23 cellular contexts compared by ENCODE assay signal in genomic region chr3:197222816-197223419, GRCh38.
DNase-seq lines count a peak whose midpoint lies in the region; ATAC-seq, FAIRE-seq and TF ChIP-seq lines count a peak whose summit lies in the region.
"Had no signal": no experiment of that assay in that cellular context is flagged by ENCODE, and none has a peak within 500 bp of the region (broad histone marks: within the 10 kb centered on the region; RNA-seq: fewer than 3 reads in every experiment).

No MANE protein-coding gene starts in this region.

- H3K9me3 Mint-ChIP-seq in activated CD4-positive, alpha-beta T cell treated with anti-CD3 and anti-CD28 coated beads, Interleukin-2, amount 10 ng/mL, durations not matched to agents 24 days and 14 days, result no peaks in the 10 kb centered on the region
- no peaks in the 10 kb centered on the region for H3K9me3 Mint-ChIP-seq in activated CD4-positive, alpha-beta T cell treated with anti-CD3 and anti-CD28 coated beads, Interleukin-2, amount 10 ng/mL, durations not matched to agents 7 days and 5 days
- H3K9me3 Mint-ChIP-seq in endothelial cell (ENCODE audit: unreplicated experiment) (no peaks in the 10 kb centered on the region), immature natural killer cell (no peaks in the 10 kb centered on the region)

- ATAC-seq in GM12878, result peak; percentile 73
- ATAC-seq: PC-3 had no signal

- H3K9me3 ChIP-seq in GM12878 (replicated peaks; ENCODE audit: control insufficient read depth, insufficient read depth, low read length), result no peaks in the 10 kb centered on the region
- H3K9me3 ChIP-seq in left ventricle myocardium inferior (replicated peaks), result no peaks in the 10 kb centered on the region
- no peaks in the 10 kb centered on the region for H3K9me3 ChIP-seq in subcutaneous abdominal adipose tissue (ENCODE audit: control insufficient read depth in 5 of 5, low read length in 5 of 5)
- no peaks in the 10 kb centered on the region for H3K9me3 ChIP-seq in smooth muscle cell (replicated peaks; ENCODE audit: low read depth)
- H3K9me3 ChIP-seq: BLaER1, pancreas, SJSA1, suprapubic skin had no signal

- TF ChIP-seq POLR2A in GM12878 (IDR thresholded peaks at IDR 0.05; ENCODE audit: low read depth, low read length), result no peak

- BruUV-seq in GM12878 (replicated peaks; lab: Mats Ljungman, UMichigan), result no TSS peak

- H3K4me1 ChIP-seq in GM12878 (ENCODE audit: control insufficient read depth, insufficient read depth, low read length), result peaks cover 3% of the 10 kb centered on the region; the same call in 1 of the 2 replicates
- H3K4me1 ChIP-seq in left ventricle myocardium inferior, result peaks cover 59% of the 10 kb centered on the region
- peaks cover 3 to 47% (median 24%) of the 10 kb centered on the region in 5 donors for H3K4me1 ChIP-seq in subcutaneous abdominal adipose tissue (ENCODE audit: control insufficient read depth in 5 of 5, insufficient read depth in 5 of 5, low read length in 5 of 5)
- peaks cover 6% of the 10 kb centered on the region for H3K4me1 ChIP-seq in smooth muscle cell (ENCODE audit: low read depth)

- H3K27me3 ChIP-seq in GM12878 (replicated peaks in 1 of 2; ENCODE audit: control insufficient read depth in 2 of 2, insufficient read depth in 2 of 2, low read length in 1 of 2) (no peaks in the 10 kb centered on the region), left ventricle myocardium inferior (ENCODE audit: low read depth) (no peaks in the 10 kb centered on the region), subcutaneous abdominal adipose tissue (ENCODE audit: control insufficient read depth in 5 of 5, insufficient read depth in 4 of 5, low read length in 5 of 5) (no peaks in the 10 kb centered on the region), smooth muscle cell (ENCODE audit: low read depth) (no peaks in the 10 kb centered on the region)
- H3K27me3 ChIP-seq: BLaER1, pancreas, SJSA1, suprapubic skin had no signal

- no peak overlapping the region for H3K4me3 Mint-ChIP-seq in activated CD4-positive, alpha-beta T cell treated with anti-CD3 and anti-CD28 coated beads, Interleukin-2, amount 10 ng/mL, durations not matched to agents 24 days and 14 days
- no peak overlapping the region for H3K4me3 Mint-ChIP-seq in activated CD4-positive, alpha-beta T cell treated with anti-CD3 and anti-CD28 coated beads, Interleukin-2, amount 10 ng/mL, durations not matched to agents 7 days and 5 days
- H3K4me3 Mint-ChIP-seq in endothelial cell (ENCODE audit: unreplicated experiment), result no peak overlapping the region
- no peak overlapping the region for H3K4me3 Mint-ChIP-seq in immature natural killer cell

- H3K4me3 ChIP-seq in GM12878 (no peak overlapping the region), left ventricle myocardium inferior (no peak overlapping the region), subcutaneous abdominal adipose tissue (ENCODE audit: low read depth in 1 of 5, low read length in 5 of 5) (peak overlapping the region in 2 of 5 donors; percentile 10 to 25), smooth muscle cell (no peak overlapping the region)
- H3K4me3 ChIP-seq: BLaER1, pancreas, SJSA1, suprapubic skin had no signal

- WGBS in GM12878 (ENCODE audit: insufficient coverage, insufficient replicate concordance, low lambda C conversion rate, missing lambda C conversion rate), result 70% methylated on average over 6 of the region's 6 CpGs
- 44% methylated on average over 6 of the region's 6 CpGs for whole genome bisulfite sequencing in smooth muscle cell (ENCODE audit: low lambda C conversion rate)

- TF ChIP-seq RAD21 in GM12878 (IDR thresholded peaks at IDR 0.05; ENCODE audit: insufficient read depth, low read depth, low read length), result no peak

- SMC1A ChIA-PET in GM12878 (lab: Charles Lee; ENCODE audit: uncharacterized antibody, unreplicated experiment), result interaction anchor here (0.8 to 7.4 kb wide), 22 partner anchors 10 to 293 kb away, joined by 3 to 63 read pairs (median 5); no protein-coding TSS in a partner anchor

- no peak for TF ChIP-seq CTCF in GM12878 (IDR thresholded peaks at IDR 0.05 in 2 of 3, conservative IDR thresholded peaks at IDR 0.05 in 1 of 3; ENCODE audit: control insufficient read depth in 2 of 3, extremely low read depth in 1 of 3, insufficient read depth in 1 of 3, low read depth in 3 of 3, low read length in 3 of 3)
- no peak for TF ChIP-seq CTCF in left ventricle myocardium inferior (IDR thresholded peaks at IDR 0.05; ENCODE audit: borderline replicate concordance)
- no peak for TF ChIP-seq CTCF in endothelial cell (IDR thresholded peaks at IDR 0.05; ENCODE audit: unreplicated experiment)
- no peak for TF ChIP-seq CTCF in smooth muscle cell (IDR thresholded peaks at IDR 0.05; ENCODE audit: borderline replicate concordance, insufficient read depth, poor library complexity, severe bottlenecking)

- peaks cover 8% of the 10 kb centered on the region for H3F3A ChIP-seq in smooth muscle cell (ENCODE audit: low read depth)

- H3K79me2 ChIP-seq in GM12878 (ENCODE audit: control insufficient read depth, insufficient read depth, low read length) (peaks cover 34% of the 10 kb centered on the region), smooth muscle cell (ENCODE audit: low read depth) (peaks cover 96% of the 10 kb centered on the region)

- H3K36me3 Mint-ChIP-seq in activated CD4-positive, alpha-beta T cell treated with anti-CD3 and anti-CD28 coated beads, Interleukin-2, amount 10 ng/mL, durations not matched to agents 24 days and 14 days (ENCODE audit: low read depth), result no peaks in the 10 kb centered on the region
- H3K36me3 Mint-ChIP-seq in activated CD4-positive, alpha-beta T cell treated with anti-CD3 and anti-CD28 coated beads, Interleukin-2, amount 10 ng/mL, durations not matched to agents 7 days and 5 days (ENCODE audit: low read depth), result no peaks in the 10 kb centered on the region
- no peaks in the 10 kb centered on the region for H3K36me3 Mint-ChIP-seq in endothelial cell (ENCODE audit: low read depth, unreplicated experiment)
- H3K36me3 Mint-ChIP-seq in immature natural killer cell, result no peaks in the 10 kb centered on the region

- no peak for DNase-seq in activated CD4-positive, alpha-beta T cell treated with anti-CD3 and anti-CD28 coated beads, Interleukin-2, amount 10 ng/mL, durations not matched to agents 24 days and 14 days
- no peak for DNase-seq in activated CD4-positive, alpha-beta T cell treated with anti-CD3 and anti-CD28 coated beads, Interleukin-2, amount 10 ng/mL, durations not matched to agents 7 days and 5 days
- DNase-seq in GM12878 (ENCODE audit: low read depth, low spot score), result no peak
- DNase-seq in left ventricle myocardium inferior, result no peak
- no peak for DNase-seq in endothelial cell (ENCODE audit: low spot score)
- no peak for DNase-seq in smooth muscle cell (lab: John Stamatoyannopoulos, UW; ENCODE audit: unreplicated experiment)
- no peak for DNase-seq in immature natural killer cell
- DNase-seq: activated effector memory CD4-positive, alpha-beta T cell treated with Interleukin-2 at 50 U/mL for 16 hours; amniotic stem cell; Kasumi-1; left colon; NCI-H1105; NCI-H526 treated with DMSO at 0.1 percent for 48 hours; pancreas; PC-3; small intestine; stimulated activated CD8-positive, alpha-beta memory T cell treated with anti-CD3 and anti-CD28 coated beads, Interleukin-4, amount 100 ng/mL, for 48 hours had no signal

- no peaks in the 10 kb centered on the region for H3K27me3 Mint-ChIP-seq in activated CD4-positive, alpha-beta T cell treated with anti-CD3 and anti-CD28 coated beads, Interleukin-2, amount 10 ng/mL, durations not matched to agents 24 days and 14 days
- H3K27me3 Mint-ChIP-seq in activated CD4-positive, alpha-beta T cell treated with anti-CD3 and anti-CD28 coated beads, Interleukin-2, amount 10 ng/mL, durations not matched to agents 7 days and 5 days, result no peaks in the 10 kb centered on the region
- H3K27me3 Mint-ChIP-seq in endothelial cell (ENCODE audit: unreplicated experiment) (no peaks in the 10 kb centered on the region), immature natural killer cell (ENCODE audit: low read depth in 3 of 3) (no peaks in the 10 kb centered on the region)

- CTCF ChIA-PET in activated CD4-positive, alpha-beta T cell treated with anti-CD3 and anti-CD28 coated beads, Interleukin-2, amount 10 ng/mL, durations not matched to agents 7 days and 5 days (lab: Charles Lee), result interaction anchor here (1.0 to 1.8 kb wide), 3 partner anchors 11 to 279 kb away, joined by 3 to 4 read pairs (median 3); no protein-coding TSS in a partner anchor
- CTCF ChIA-PET in GM12878 (lab: Yijun Ruan, JAX), result interaction anchor here (0.6 to 7.9 kb wide), 17 partner anchors 10 to 1234 kb away, joined by 3 to 101 read pairs (median 4); no protein-coding TSS in a partner anchor

- H2AFZ ChIP-seq in GM12878 (ENCODE audit: control insufficient read depth, low read depth, low read length) (no peak overlapping the region), smooth muscle cell (ENCODE audit: low read depth) (no peak overlapping the region)

- H3K9ac ChIP-seq in GM12878 (ENCODE audit: control insufficient read depth, insufficient read depth, low read length) (no peak overlapping the region), subcutaneous abdominal adipose tissue (ENCODE audit: low read length in 5 of 5) (peak overlapping the region in 2 of 5 donors; percentile 28 to 70), smooth muscle cell (ENCODE audit: low read depth) (no peak overlapping the region)
- H3K9ac ChIP-seq: BLaER1 had no signal

- TF ChIP-seq EP300 in GM12878 (IDR thresholded peaks at IDR 0.05; ENCODE audit: borderline replicate concordance in 1 of 2, control insufficient read depth in 1 of 2, low read depth in 2 of 2, low read length in 2 of 2), result no peak

- peaks cover 6% of the 10 kb centered on the region for H3K4me1 Mint-ChIP-seq in activated CD4-positive, alpha-beta T cell treated with anti-CD3 and anti-CD28 coated beads, Interleukin-2, amount 10 ng/mL, durations not matched to agents 24 days and 14 days
- H3K4me1 Mint-ChIP-seq in activated CD4-positive, alpha-beta T cell treated with anti-CD3 and anti-CD28 coated beads, Interleukin-2, amount 10 ng/mL, durations not matched to agents 7 days and 5 days, result peaks cover 6% of the 10 kb centered on the region
- H3K4me1 Mint-ChIP-seq in endothelial cell (ENCODE audit: unreplicated experiment), result peaks cover 13% of the 10 kb centered on the region
- peaks cover 8 to 38% of the 10 kb centered on the region in 2 donors for H3K4me1 Mint-ChIP-seq in immature natural killer cell

- H3K27ac ChIP-seq in GM12878 (ENCODE audit: control insufficient read depth, insufficient read depth) (0 out of 2 replicates have a peak overlapping the region, but pooled peaks have one; percentile 9), left ventricle myocardium inferior (replicated peaks) (peak overlapping the region; percentile 38), subcutaneous abdominal adipose tissue (ENCODE audit: low read depth, low read length) (peak overlapping the region; percentile 73), smooth muscle cell (ENCODE audit: low read depth) (no peak overlapping the region)
- H3K27ac ChIP-seq: BLaER1, pancreas, SJSA1, suprapubic skin had no signal

- intact Hi-C loops in activated CD4-positive, alpha-beta T cell treated with anti-CD3 and anti-CD28 coated beads, Interleukin-2, amount 10 ng/mL, durations not matched to agents 24 days and 14 days (cut with micrococcal nuclease), result no loop called here
- intact Hi-C loops in GM12878 (cut with micrococcal nuclease; ENCODE audit: unreplicated experiment) (loop anchor here (5.0 kb wide), 1 partner anchor 34 kb away; no protein-coding TSS in a partner anchor), left ventricle myocardium inferior (cut with micrococcal nuclease) (no loop called here)

- 0 out of 2 replicates have a peak overlapping the region, but pooled peaks have one; percentile 17 for H3K4me2 ChIP-seq in GM12878 (ENCODE audit: control insufficient read depth, insufficient read depth)
- no peak overlapping the region for H3K4me2 ChIP-seq in smooth muscle cell
- H3K4me2 ChIP-seq: BLaER1 had no signal

- RAD21 ChIA-PET in GM12878 (lab: Charles Lee; ENCODE audit: unreplicated experiment), result interaction anchor here (0.6 to 7.8 kb wide), 13 partner anchors 14 to 278 kb away, joined by 3 to 49 read pairs (median 4); no protein-coding TSS in a partner anchor

- H4K20me1 ChIP-seq in GM12878 (ENCODE audit: control insufficient read depth, insufficient read depth), result no peaks in the 10 kb centered on the region
- peaks cover 98% of the 10 kb centered on the region for H4K20me1 ChIP-seq in smooth muscle cell (ENCODE audit: low read depth)

- in situ Hi-C loops in GM12878 (cut with MboI), result no loop called here

- H3K27ac Mint-ChIP-seq in activated CD4-positive, alpha-beta T cell treated with anti-CD3 and anti-CD28 coated beads, Interleukin-2, amount 10 ng/mL, durations not matched to agents 24 days and 14 days, result peak overlapping the region; percentile 2
- no peak overlapping the region for H3K27ac Mint-ChIP-seq in activated CD4-positive, alpha-beta T cell treated with anti-CD3 and anti-CD28 coated beads, Interleukin-2, amount 10 ng/mL, durations not matched to agents 7 days and 5 days
- H3K27ac Mint-ChIP-seq in endothelial cell (ENCODE audit: unreplicated experiment) (no peak overlapping the region), immature natural killer cell (no peak overlapping the region)

- no peak for FAIRE-seq in GM12878 (lab: Jason Lieb, UNC)
- FAIRE-seq: G401.6, GM12891, pancreas, small intestine had no signal

- POLR2A ChIA-PET in activated CD4-positive, alpha-beta T cell treated with anti-CD3 and anti-CD28 coated beads, Interleukin-2, amount 10 ng/mL, durations not matched to agents 7 days and 5 days (lab: Charles Lee), result interaction anchor here (0.6 kb wide), 1 partner anchor 264 kb away, joined by 3 read pairs; no protein-coding TSS in a partner anchor
- POLR2A ChIA-PET in GM12878 (lab: Charles Lee), result interaction anchor here (1.2 kb wide), 2 partner anchors 11 to 170 kb away, joined by 3 read pairs; no protein-coding TSS in a partner anchor

- H3K36me3 ChIP-seq in GM12878 (ENCODE audit: control insufficient read depth in 2 of 2, insufficient read depth in 2 of 2, low read length in 1 of 2) (no peaks in the 10 kb centered on the region), left ventricle myocardium inferior (no peaks in the 10 kb centered on the region), subcutaneous abdominal adipose tissue (ENCODE audit: control insufficient read depth in 5 of 5, insufficient read depth in 5 of 5, low read length in 5 of 5) (no peaks in the 10 kb centered on the region), smooth muscle cell (ENCODE audit: low read depth) (no peaks in the 10 kb centered on the region)
- H3K36me3 ChIP-seq: pancreas, SJSA1, suprapubic skin had no signal
